12 cellular contexts compared by ENCODE assay signal in the genomic region with DNA sequence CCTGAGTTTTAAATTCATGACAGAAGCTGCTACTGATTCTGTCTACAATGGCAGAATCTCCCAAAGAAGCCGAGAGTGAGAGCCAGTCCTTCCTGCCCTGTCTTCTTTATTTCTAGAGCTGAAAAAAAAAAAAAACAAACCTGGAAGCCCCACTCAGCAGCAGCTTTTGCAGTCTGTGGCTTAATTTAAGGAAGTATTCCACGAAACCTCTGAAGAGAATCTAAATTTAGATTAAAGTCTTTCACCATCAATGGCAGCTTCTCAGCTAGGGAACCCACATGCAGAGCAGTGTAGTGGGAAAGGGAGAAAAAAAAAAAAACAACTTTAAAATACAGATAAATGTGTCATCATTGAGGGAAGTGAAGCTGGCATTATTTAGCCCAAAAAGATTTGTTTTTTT. TPM values are rescaled to one million over a fixed set of nuclear protein-coding genes. Genes with fewer than 3 reads are reported as not detected.
DNase-seq lines count a peak whose midpoint lies in the region; ATAC-seq and TF ChIP-seq lines count a peak whose summit lies in the region.
"Had no signal": no experiment of that assay in that cellular context is flagged by ENCODE, and none has a peak within 500 bp of the region (broad histone marks: within the 10 kb centered on the region; RNA-seq: fewer than 3 reads in every experiment).

No MANE protein-coding gene starts in this region.

- H3K4me3 ChIP-seq in Karpas-422 (ENCODE audit: low read length): no peak overlapping the region
- H3K4me3 ChIP-seq in left lung: no peak overlapping the region
- H3K4me3 ChIP-seq in hepatocyte: no peak overlapping the region
- H3K4me3 ChIP-seq: SJSA1 had no signal

- no peak for TF ChIP-seq CTCF in left lung (IDR thresholded peaks at IDR 0.05)
- no peak for TF ChIP-seq CTCF in hepatocyte (IDR thresholded peaks at IDR 0.05; ENCODE audit: poor library complexity)

- ATAC-seq in left lung: peak; percentile 18
- ATAC-seq in HG02763 (IDR thresholded peaks at IDR 0.05; ENCODE audit: unreplicated experiment): no peak

- H3K27ac ChIP-seq in Karpas-422 (ENCODE audit: low read length): peak overlapping the region; percentile 34
- H3K27ac ChIP-seq in angular gyrus (ENCODE audit: low read depth, low read length): peak overlapping the region; percentile 31
- H3K27ac ChIP-seq in left lung: peak overlapping the region; percentile 14 to 28
- no peak overlapping the region for H3K27ac ChIP-seq in hepatocyte
- H3K27ac ChIP-seq: parathyroid adenoma, SJSA1 had no signal

- H3K4me2 ChIP-seq in Karpas-422 (ENCODE audit: low read depth, low read length, poor library complexity, severe bottlenecking) (no peak overlapping the region), hepatocyte (no peak overlapping the region)

- 86% methylated on average over 2 of the region's 2 CpGs for WGBS in hepatocyte (ENCODE audit: low lambda C conversion rate, missing lambda C conversion rate)

- no peaks in the 10 kb centered on the region for H3K27me3 ChIP-seq in Karpas-422 (ENCODE audit: low read length)
- H3K27me3 ChIP-seq in left lung: no peaks in the 10 kb centered on the region
- H3K27me3 ChIP-seq in hepatocyte: no peaks in the 10 kb centered on the region
- H3K27me3 ChIP-seq: SJSA1 had no signal

- peaks cover 97% of the 10 kb centered on the region for H3K79me2 ChIP-seq in Karpas-422 (ENCODE audit: low read length)
- peaks cover 100% of the 10 kb centered on the region for H3K79me2 ChIP-seq in hepatocyte

- H2AFZ ChIP-seq in Karpas-422 (ENCODE audit: low read length) (no peak overlapping the region), hepatocyte (no peak overlapping the region)
- H2AFZ ChIP-seq: parathyroid adenoma had no signal

- H3K9me3 ChIP-seq in Karpas-422 (ENCODE audit: low read length) (no peaks in the 10 kb centered on the region), left lung (peaks cover 0 to 2% of the 10 kb centered on the region in 2 donors), hepatocyte (ENCODE audit: low read depth) (no peaks in the 10 kb centered on the region)
- H3K9me3 ChIP-seq: SJSA1 had no signal

- H4K20me1 ChIP-seq in Karpas-422 (ENCODE audit: insufficient read depth, low read depth, low read length): peaks cover 16% of the 10 kb centered on the region
- peaks cover 17% of the 10 kb centered on the region for H4K20me1 ChIP-seq in hepatocyte (ENCODE audit: insufficient read depth, poor library complexity, severe bottlenecking)

- no peak for TF ChIP-seq POLR2A in erythroblast (IDR thresholded peaks at IDR 0.05; ENCODE audit: low read length)

- H3K4me1 ChIP-seq in Karpas-422 (ENCODE audit: low read length) (peaks cover 50% of the 10 kb centered on the region), left lung (peaks cover 26 to 79% of the 10 kb centered on the region in 2 donors), hepatocyte (ENCODE audit: insufficient read depth) (peaks cover 13% of the 10 kb centered on the region)
- H3K4me1 ChIP-seq: parathyroid adenoma, SJSA1 had no signal

- no peak for DNase-seq in Karpas-422
- DNase-seq in left lung: no peak
- peak; percentile 70 for DNase-seq in superior temporal gyrus (ENCODE audit: extremely low spot score)
- DNase-seq in C1 segment of cervical spinal cord (lab: John Stamatoyannopoulos, UW): no peak
- no peak for DNase-seq in hepatocyte (ENCODE audit: low spot score)
- no peak for DNase-seq in erythroblast (lab: John Stamatoyannopoulos, UW)
- DNase-seq: activated CD4-positive, alpha-beta T cell treated with anti-CD3 and anti-CD28 coated beads, Interleukin-2, amount 10 ng/mL, durations not matched to agents 7 days and 5 days; activated naive CD4-positive, alpha-beta T cell treated with anti-CD3 and anti-CD28 coated beads for 36 hours had no signal

- intact Hi-C loops in left lung (cut with DNase I): no loop called here

- no peak overlapping the region for H3K9ac ChIP-seq in Karpas-422 (ENCODE audit: low read length)
- H3K9ac ChIP-seq: parathyroid adenoma had no signal

- H3K36me3 ChIP-seq in Karpas-422 (ENCODE audit: insufficient read depth, low read length) (peaks cover 15% of the 10 kb centered on the region; the same call in 1 of the 2 replicates), left lung (peaks cover 0 to 7% of the 10 kb centered on the region in 2 donors), hepatocyte (replicated peaks; ENCODE audit: insufficient read depth, low read depth) (no peaks in the 10 kb centered on the region)

- H3K9me2 ChIP-seq in Karpas-422 (replicated peaks; ENCODE audit: insufficient read depth, low read length): no peaks in the 10 kb centered on the region
- H3K9me2 ChIP-seq in hepatocyte (replicated peaks; ENCODE audit: insufficient read depth): no peaks in the 10 kb centered on the region

RNA-seq across cellular contexts. Expression of gene SMURF1, which starts 23.4 kb away (rescaled TPM):
- 16.7 and 22.6 TPM in 2 replicates for total RNA-seq in Karpas-422 (2014; rRNA removed; shearing (Covaris generic); ENCODE audit: low replicate concordance)
- total RNA-seq in left lung: 10 to 100 TPM; 31.5 to 43.4 TPM
- 20.2 and 21.7 TPM in 2 replicates for total RNA-seq in hepatocyte
- polyA plus RNA-seq in hepatocyte: 12.4 and 13.4 TPM in 2 replicates
